ENCODE assay signal across 8 cellular contexts in genomic region chr11:10751581-10751940, GRCh38. TPM values are rescaled to one million over a fixed set of nuclear protein-coding genes. Genes with fewer than 3 reads are reported as not detected.
DNase-seq lines count a peak whose midpoint lies in the region; ATAC-seq and TF ChIP-seq lines count a peak whose summit lies in the region.

No MANE protein-coding gene starts in this region.

- POLR2A ChIA-PET in HCT116 (lab: Charles Lee) = interaction anchor here (0.9 to 1.9 kb wide), 5 partner anchors 12 to 297 kb away, joined by 3 to 8 read pairs (median 4); partner anchors contain the start of genes AMPD3 and EIF4G2

- H3K27me3 ChIP-seq in DND-41 (ENCODE audit: insufficient read depth, low read length, poor library complexity) = no peaks in the 10 kb centered on the region
- no peaks in the 10 kb centered on the region for H3K27me3 ChIP-seq in HCT116 (ENCODE audit: insufficient read depth, low read length)
- H3K27me3 ChIP-seq in WERI-Rb-1 (ENCODE audit: insufficient read depth, low read depth, severe bottlenecking) = no peaks in the 10 kb centered on the region

- DNase-seq in DND-41 = no peak
- DNase-seq in HCT116 (ENCODE audit: low read depth, low spot score) = no peak
- no peak for DNase-seq in WERI-Rb-1
- DNase-seq in glutamatergic neuron = no peak
- peak; percentile 32 for DNase-seq in putamen (ENCODE audit: low spot score)
- DNase-seq in A172 (ENCODE audit: low spot score) = no peak
- no peak for DNase-seq in KBM-7
- no peak for DNase-seq in NOMO-1 treated with DMSO at 0.1 percent for 48 hours (lab: John Stamatoyannopoulos, UW; ENCODE audit: unreplicated experiment)

- H3K4me3 Mint-ChIP-seq in glutamatergic neuron (ENCODE audit: unreplicated experiment) = peak overlapping the region; percentile 95

- H3K79me2 ChIP-seq in DND-41 (ENCODE audit: insufficient read depth, low read length) (peaks cover 28% of the 10 kb centered on the region), HCT116 (ENCODE audit: insufficient read depth, low read length) (peaks cover 46% of the 10 kb centered on the region)

- TF ChIP-seq RAD21 in HCT116 (IDR thresholded peaks at IDR 0.05; ENCODE audit: low read depth) = no peak

- H3K4me1 ChIP-seq in DND-41 (ENCODE audit: insufficient read depth, low read length) (peaks cover 26% of the 10 kb centered on the region), HCT116 (ENCODE audit: control insufficient read depth in 1 of 2, insufficient read depth in 2 of 2, low read length in 2 of 2) (peaks cover 7 to 19% of the 10 kb centered on the region in 2 experiments; a peak in 3 of 4 replicates)

- RAD21 ChIA-PET in HCT116 (lab: Charles Lee; ENCODE audit: low non-redundant PET in 1 of 2, low total read pairs in 2 of 2, uncharacterized antibody in 2 of 2, unreplicated experiment in 2 of 2) = no interaction called here

- H3K9me2 ChIP-seq in HCT116 (ENCODE audit: insufficient read depth) = no peaks in the 10 kb centered on the region

- H3K4me2 ChIP-seq in DND-41 (ENCODE audit: insufficient read depth, low read length) (peak overlapping the region; percentile 81), HCT116 (ENCODE audit: low read length) (peak overlapping the region; percentile 83)

- H2AFZ ChIP-seq in DND-41 (ENCODE audit: low read depth, low read length) (peak overlapping the region; percentile 89), HCT116 (ENCODE audit: low read depth, low read length, poor library complexity, severe bottlenecking) (no peak overlapping the region)

- H3K27ac ChIP-seq in DND-41 (ENCODE audit: low read length) (peak overlapping the region; percentile 95), HCT116 (ENCODE audit: low read depth, low read length) (peak overlapping the region; percentile 99), WERI-Rb-1 (peak overlapping the region; percentile 75)

- H3K9me3 ChIP-seq in DND-41 (ENCODE audit: insufficient read depth, low read length, severe bottlenecking) (no peaks in the 10 kb centered on the region), HCT116 (ENCODE audit: control insufficient read depth in 1 of 2, insufficient read depth in 1 of 2, low read depth in 1 of 2, low read length in 2 of 2) (no peaks in the 10 kb centered on the region), WERI-Rb-1 (ENCODE audit: severe bottlenecking) (no peaks in the 10 kb centered on the region)

- in situ Hi-C loops in KBM-7 (cut with MboI; ENCODE audit: low pct_unique_long_range_greater_than_20kb, low sequenced_read_pairs) = no loop called here

- H3K36me3 Mint-ChIP-seq in glutamatergic neuron (ENCODE audit: unreplicated experiment) = no peaks in the 10 kb centered on the region

- intact Hi-C loops in HCT116 (cut with micrococcal nuclease) = no loop called here

- H3K36me3 ChIP-seq in DND-41 (ENCODE audit: insufficient read depth, low read length) (peaks cover 38% of the 10 kb centered on the region), HCT116 (ENCODE audit: control insufficient read depth in 1 of 2, insufficient read depth in 2 of 2, low read length in 2 of 2) (peaks cover 33% of the 10 kb centered on the region in 2 experiments), WERI-Rb-1 (peaks cover 26% of the 10 kb centered on the region)

- H3K4me1 Mint-ChIP-seq in glutamatergic neuron (ENCODE audit: low read depth, unreplicated experiment) = peaks cover 3% of the 10 kb centered on the region

- BruUV-seq in HCT116 (replicated peaks; lab: Mats Ljungman, UMichigan) = no TSS peak

- ATAC-seq in DND-41 (ENCODE audit: insufficient read depth, low read depth) (peak; percentile 31), HCT116 (peak; percentile 16)

- no peaks in the 10 kb centered on the region; the same call in 1 of the 2 replicates for H4K20me1 ChIP-seq in DND-41 (ENCODE audit: insufficient read depth, low read length)
- H4K20me1 ChIP-seq in HCT116 (ENCODE audit: insufficient read depth) = no peaks in the 10 kb centered on the region

- no peak for TF ChIP-seq POLR2A in HCT116 (IDR thresholded peaks at IDR 0.05; ENCODE audit: borderline replicate concordance, extremely low read depth, insufficient read depth, insufficient read length)

- TF ChIP-seq CTCF in DND-41 (IDR thresholded peaks at IDR 0.05; ENCODE audit: borderline replicate concordance, extremely low read depth, low read length, poor library complexity, severe bottlenecking) = no peak
- TF ChIP-seq CTCF in HCT116 (IDR thresholded peaks at IDR 0.05 in 2 of 3, conservative IDR thresholded peaks at IDR 0.05 in 1 of 3; ENCODE audit: borderline replicate concordance in 1 of 3, insufficient read depth in 1 of 3, low read depth in 2 of 3, low read length in 2 of 3) = no peak
- no peak for TF ChIP-seq CTCF in WERI-Rb-1 (IDR thresholded peaks at IDR 0.05; ENCODE audit: low read depth, low read length)
- TF ChIP-seq CTCF in glutamatergic neuron (IDR thresholded peaks at IDR 0.05; ENCODE audit: partially characterized antibody, unreplicated experiment) = no peak

- H3K4me3 ChIP-seq in DND-41 (ENCODE audit: low read depth in 1 of 2, low read length in 2 of 2) (peak overlapping the region; percentile 81 to 87), HCT116 (replicated peaks in 1 of 2; ENCODE audit: low read depth in 1 of 2, low read length in 2 of 2) (peak overlapping the region; percentile 94 to 97), WERI-Rb-1 (ENCODE audit: low read depth, low read length) (peak overlapping the region; percentile 88)

- CTCF ChIA-PET in HCT116 (lab: Charles Lee) = interaction anchor here (0.7 to 1.5 kb wide), 3 partner anchors 9 to 345 kb away, joined by 3 to 7 read pairs (median 4); no protein-coding TSS in a partner anchor

- H3K9ac ChIP-seq in DND-41 (ENCODE audit: low read depth, low read length) (peak overlapping the region; percentile 72), HCT116 (ENCODE audit: low read length) (peak overlapping the region; percentile 80)

- no peaks in the 10 kb centered on the region for H3K27me3 Mint-ChIP-seq in glutamatergic neuron (ENCODE audit: unreplicated experiment)

- H3K27ac Mint-ChIP-seq in glutamatergic neuron (ENCODE audit: unreplicated experiment) = peak overlapping the region; percentile 81

- H3K9me3 Mint-ChIP-seq in glutamatergic neuron (ENCODE audit: unreplicated experiment) = no peaks in the 10 kb centered on the region

TF ChIP-seq in HCT116, 20 proteins besides CTCF, POLR2A, EP300 and RAD21:
- TF ChIP-seq REST (IDR thresholded peaks at IDR 0.05; ENCODE audit: low read depth) (no peak), ZBTB33 (IDR thresholded peaks at IDR 0.05; ENCODE audit: extremely low read depth, insufficient replicate concordance, low read length) (no peak)

RNA-seq across cellular contexts. Expression of gene CTR9, which starts 0.5 kb away (rescaled TPM):
- total RNA-seq in HCT116 (2021; ENCODE audit: unreplicated experiment) = 68.4 TPM
- polyA plus RNA-seq in HCT116 (2012) = 23.7 and 33.3 TPM in 2 replicates
- 32.7 TPM for total RNA-seq in glutamatergic neuron (ENCODE audit: unreplicated experiment)
- total RNA-seq in A172 (2014; rRNA removed; shearing (Covaris generic)) = 22.6 and 23.1 TPM in 2 replicates

RNA-seq across cellular contexts. Expression of gene EIF4G2, which starts 57.2 kb away (rescaled TPM):
- 888 TPM for total RNA-seq in HCT116 (2021; ENCODE audit: unreplicated experiment)
- 257 and 341 TPM in 2 replicates for polyA plus RNA-seq in HCT116 (2012)
- total RNA-seq in glutamatergic neuron (ENCODE audit: unreplicated experiment) = 1,663 TPM
- 800 and 932 TPM in 2 replicates for total RNA-seq in A172 (2014; rRNA removed; shearing (Covaris generic))

RNA-seq across cellular contexts. Expression of gene IRAG1, which starts 58.0 kb away (rescaled TPM):
- 3.7 TPM for total RNA-seq in HCT116 (2021; ENCODE audit: unreplicated experiment)
- 2.0 and 2.3 TPM in 2 replicates for polyA plus RNA-seq in HCT116 (2012)
- total RNA-seq in glutamatergic neuron (ENCODE audit: unreplicated experiment) = 4.2 TPM
- not detected in 2 replicates for total RNA-seq in A172 (2014; rRNA removed; shearing (Covaris generic))
